9 cellular contexts compared by ENCODE assay signal in genomic region chr10:80253266-80253962, GRCh38.
DNase-seq lines count a peak whose midpoint lies in the region; ATAC-seq and TF ChIP-seq lines count a peak whose summit lies in the region.
"Had no signal": no experiment of that assay in that cellular context is flagged by ENCODE, and none has a peak within 500 bp of the region (broad histone marks: within the 10 kb centered on the region; RNA-seq: fewer than 3 reads in every experiment).

No MANE protein-coding gene starts in this region.

- ATAC-seq in GM18873 (IDR thresholded peaks at IDR 0.05; ENCODE audit: low FRiP score, unreplicated experiment) (peak; percentile 73), GM21717 (IDR thresholded peaks at IDR 0.05; ENCODE audit: unreplicated experiment) (peak; percentile 73), HG03460 (IDR thresholded peaks at IDR 0.05; ENCODE audit: unreplicated experiment) (peak; percentile 74)

- peak; percentile 28 for DNase-seq in iris pigment epithelial cell (ENCODE audit: low read depth)
- DNase-seq in NCI-H2171 (lab: John Stamatoyannopoulos, UW): no peak
- no peak for DNase-seq in NCI-H82 treated with DMSO at 0.1 percent for 48 hours (lab: John Stamatoyannopoulos, UW; ENCODE audit: unreplicated experiment)
- no peak for DNase-seq in RWPE1 (ENCODE audit: low spot score)
- DNase-seq: activated CD8-positive, alpha-beta memory T cell treated with anti-CD3 and anti-CD28 coated beads for 24 hours; hippocampal formation had no signal

- CTCF ChIA-PET in RWPE1 (lab: Yijun Ruan, JAX): interaction anchor here (0.7 kb wide), 1 partner anchor 116 kb away, joined by 3 read pairs; no protein-coding TSS in a partner anchor

- POLR2A ChIA-PET in RWPE1 (lab: Yijun Ruan, JAX; ENCODE audit: low non-redundant PET): no interaction called here

- no peak for TF ChIP-seq CTCF in RWPE1 (conservative IDR thresholded peaks at IDR 0.05; ENCODE audit: low read depth)

- H3K27ac ChIP-seq in RWPE1: no peak overlapping the region
